1 cellular context compared by ENCODE assay signal in the genomic region with DNA sequence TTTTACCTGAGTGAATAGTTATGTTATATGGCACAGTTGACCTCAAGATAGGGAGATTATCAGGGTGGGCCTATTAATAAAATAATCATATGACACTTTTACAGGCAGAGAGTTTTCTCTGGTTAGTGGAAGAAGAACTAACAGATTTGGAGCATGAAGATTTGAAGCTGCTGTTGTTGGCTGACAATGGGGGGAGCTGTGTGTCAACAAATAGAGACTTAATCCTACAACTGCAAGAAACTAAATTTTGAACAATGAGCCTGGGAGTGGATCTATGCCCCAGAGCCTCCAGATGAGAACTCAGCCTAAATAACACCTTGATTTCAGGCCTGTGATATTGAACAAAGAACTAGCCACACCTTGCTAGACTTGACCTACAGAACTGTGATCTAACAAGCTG.
TF ChIP-seq lines count a peak whose summit lies in the region.

No MANE protein-coding gene starts in this region.

TF ChIP-seq in HCT116, 20 proteins besides CTCF, POLR2A, EP300 and RAD21 (continued from another document):
- TF ChIP-seq, protein P1, sequence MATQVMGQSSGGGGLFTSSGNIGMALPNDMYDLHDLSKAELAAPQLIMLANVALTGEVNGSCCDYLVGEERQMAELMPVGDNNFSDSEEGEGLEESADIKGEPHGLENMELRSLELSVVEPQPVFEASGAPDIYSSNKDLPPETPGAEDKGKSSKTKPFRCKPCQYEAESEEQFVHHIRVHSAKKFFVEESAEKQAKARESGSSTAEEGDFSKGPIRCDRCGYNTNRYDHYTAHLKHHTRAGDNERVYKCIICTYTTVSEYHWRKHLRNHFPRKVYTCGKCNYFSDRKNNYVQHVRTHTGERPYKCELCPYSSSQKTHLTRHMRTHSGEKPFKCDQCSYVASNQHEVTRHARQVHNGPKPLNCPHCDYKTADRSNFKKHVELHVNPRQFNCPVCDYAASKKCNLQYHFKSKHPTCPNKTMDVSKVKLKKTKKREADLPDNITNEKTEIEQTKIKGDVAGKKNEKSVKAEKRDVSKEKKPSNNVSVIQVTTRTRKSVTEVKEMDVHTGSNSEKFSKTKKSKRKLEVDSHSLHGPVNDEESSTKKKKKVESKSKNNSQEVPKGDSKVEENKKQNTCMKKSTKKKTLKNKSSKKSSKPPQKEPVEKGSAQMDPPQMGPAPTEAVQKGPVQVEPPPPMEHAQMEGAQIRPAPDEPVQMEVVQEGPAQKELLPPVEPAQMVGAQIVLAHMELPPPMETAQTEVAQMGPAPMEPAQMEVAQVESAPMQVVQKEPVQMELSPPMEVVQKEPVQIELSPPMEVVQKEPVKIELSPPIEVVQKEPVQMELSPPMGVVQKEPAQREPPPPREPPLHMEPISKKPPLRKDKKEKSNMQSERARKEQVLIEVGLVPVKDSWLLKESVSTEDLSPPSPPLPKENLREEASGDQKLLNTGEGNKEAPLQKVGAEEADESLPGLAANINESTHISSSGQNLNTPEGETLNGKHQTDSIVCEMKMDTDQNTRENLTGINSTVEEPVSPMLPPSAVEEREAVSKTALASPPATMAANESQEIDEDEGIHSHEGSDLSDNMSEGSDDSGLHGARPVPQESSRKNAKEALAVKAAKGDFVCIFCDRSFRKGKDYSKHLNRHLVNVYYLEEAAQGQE (IDR thresholded peaks at IDR 0.05; ENCODE audit: low read depth): no peak
- TF ChIP-seq ZFX (IDR thresholded peaks at IDR 0.05) (no peak), TCF7L2 (IDR thresholded peaks at IDR 0.05; ENCODE audit: borderline replicate concordance, extremely low read depth, insufficient read depth, insufficient read length) (no peak), SIN3A (IDR thresholded peaks at IDR 0.05; ENCODE audit: low read depth) (no peak), ELF1 (IDR thresholded peaks at IDR 0.05; ENCODE audit: borderline replicate concordance, low read depth) (no peak), SRF (IDR thresholded peaks at IDR 0.05; ENCODE audit: low read depth) (no peak), EGR1 (IDR thresholded peaks at IDR 0.05; ENCODE audit: low read depth) (no peak), EZH2 (IDR thresholded peaks at IDR 0.05) (no peak), YY1 (IDR thresholded peaks at IDR 0.05; ENCODE audit: extremely low read depth, insufficient replicate concordance, low read depth, low read length) (no peak), ZNF274 (IDR thresholded peaks at IDR 0.05; ENCODE audit: low read depth, low read length) (no peak)
